8 cellular contexts compared by ENCODE assay signal in the genomic region with DNA sequence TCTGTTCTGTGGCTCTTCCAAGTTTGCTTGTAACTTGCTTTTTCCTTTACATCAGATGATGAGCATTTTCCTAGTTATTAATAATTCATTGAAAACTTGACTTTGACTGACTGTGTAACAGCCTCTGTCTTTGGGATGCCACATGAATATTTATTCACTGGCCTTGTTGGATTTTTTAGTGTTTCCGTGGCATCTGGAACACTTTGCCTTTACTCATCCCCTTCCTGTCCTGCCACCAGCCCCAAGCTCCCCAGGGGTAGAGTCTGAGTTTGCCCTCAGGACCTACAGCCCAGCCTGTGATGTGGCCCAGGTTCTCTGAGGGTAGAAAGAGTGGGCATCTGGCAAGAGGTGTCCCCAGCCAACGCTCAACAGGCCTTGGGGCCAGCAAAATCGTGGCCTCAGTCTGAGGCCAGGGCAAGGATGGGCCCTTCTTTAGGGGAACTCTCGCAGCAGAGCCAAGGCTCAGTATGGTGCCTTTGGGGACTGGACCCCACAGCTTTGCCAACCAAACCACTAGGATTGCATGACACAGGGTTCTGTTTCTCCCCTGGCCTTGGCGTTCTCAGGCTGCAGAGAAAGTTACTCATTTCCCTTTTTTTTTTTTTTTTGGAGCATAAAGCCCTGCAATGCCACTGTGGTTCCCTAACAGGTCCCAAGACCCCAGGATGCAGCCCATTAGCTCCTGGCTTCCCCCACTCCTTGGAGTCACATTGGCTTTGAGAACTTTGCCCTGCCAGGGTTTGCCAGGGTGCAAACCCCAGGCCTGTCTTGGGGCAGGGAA.
DNase-seq lines count a peak whose midpoint lies in the region; ATAC-seq, FAIRE-seq and TF ChIP-seq lines count a peak whose summit lies in the region.

No MANE protein-coding gene starts in this region.

- peaks cover 0 to 2% of the 10 kb centered on the region in 2 experiments; a peak in 2 of 4 replicates for H3K36me3 ChIP-seq in GM12878 (ENCODE audit: control insufficient read depth in 2 of 2, insufficient read depth in 2 of 2, low read length in 1 of 2)

- H3K4me1 ChIP-seq in GM12878 (ENCODE audit: control insufficient read depth, insufficient read depth, low read length): peaks cover 38% of the 10 kb centered on the region

- no peak overlapping the region; the same call in 1 of the 2 replicates for H3K27ac ChIP-seq in GM12878 (ENCODE audit: control insufficient read depth, insufficient read depth)

- H3K9ac ChIP-seq in GM12878 (ENCODE audit: control insufficient read depth, insufficient read depth, low read length): no peak overlapping the region

- CTCF ChIA-PET in GM12878 (lab: Yijun Ruan, JAX): interaction anchor here (0.6 to 2.1 kb wide), 4 partner anchors 14 to 250 kb away, joined by 3 to 6 read pairs (median 3); no protein-coding TSS in a partner anchor

- ATAC-seq in GM12878 (no peak), natural killer cell (no peak), HG03097 (IDR thresholded peaks at IDR 0.05; ENCODE audit: low FRiP score, unreplicated experiment) (no peak)

- H3K4me3 Mint-ChIP-seq in natural killer cell: no peak overlapping the region

- no peak overlapping the region for H3K4me2 ChIP-seq in GM12878 (ENCODE audit: control insufficient read depth, insufficient read depth)

- no peaks in the 10 kb centered on the region for H3K27me3 Mint-ChIP-seq in natural killer cell (ENCODE audit: low read depth in 2 of 2)

- no peak for TF ChIP-seq POLR2A in GM12878 (IDR thresholded peaks at IDR 0.05; ENCODE audit: low read depth, low read length)

- H3K9me3 ChIP-seq in GM12878 (replicated peaks; ENCODE audit: control insufficient read depth, insufficient read depth, low read length): peaks cover 4% of the 10 kb centered on the region; the same call in 2 of the 3 replicates

- in situ Hi-C loops in GM12878 (cut with MboI): no loop called here

- RAD21 ChIA-PET in GM12878 (lab: Charles Lee; ENCODE audit: unreplicated experiment): interaction anchor here (0.7 kb wide), 1 partner anchor 12 kb away, joined by 3 read pairs; no protein-coding TSS in a partner anchor

- H4K20me1 ChIP-seq in GM12878 (ENCODE audit: control insufficient read depth, insufficient read depth): no peaks in the 10 kb centered on the region

- H3K27me3 ChIP-seq in GM12878 (replicated peaks in 1 of 2; ENCODE audit: control insufficient read depth in 2 of 2, insufficient read depth in 2 of 2, low read length in 1 of 2): no peaks in the 10 kb centered on the region

- peaks cover 48 to 67% of the 10 kb centered on the region in 2 donors for H3K4me1 Mint-ChIP-seq in natural killer cell

- BruUV-seq in GM12878 (replicated peaks; lab: Mats Ljungman, UMichigan): no TSS peak

- POLR2A ChIA-PET in GM12878 (lab: Charles Lee): interaction anchor here (0.6 to 0.7 kb wide), 4 partner anchors 14 to 157 kb away, joined by 4 to 7 read pairs (median 6); no protein-coding TSS in a partner anchor

- intact Hi-C loops in GM12878 (cut with micrococcal nuclease; ENCODE audit: unreplicated experiment): no loop called here
- intact Hi-C loops in natural killer cell (cut with micrococcal nuclease): no loop called here

- H3K27ac Mint-ChIP-seq in natural killer cell: peak overlapping the region; percentile 96 to 99

- peaks cover 0 to 2% of the 10 kb centered on the region in 2 donors for H3K9me3 Mint-ChIP-seq in natural killer cell

- peaks cover 7% of the 10 kb centered on the region for H3K79me2 ChIP-seq in GM12878 (ENCODE audit: control insufficient read depth, insufficient read depth, low read length)

- DNase-seq in AML-193 (lab: John Stamatoyannopoulos, UW) (peak; percentile 35 to 61), M059J (ENCODE audit: low read depth) (peak; percentile 44), GM12878 (ENCODE audit: low read depth, low spot score) (no peak), natural killer cell (no peak), activated gamma-delta T cell (lab: John Stamatoyannopoulos, UW) (no peak), NCI-H2107 (lab: John Stamatoyannopoulos, UW) (no peak), RKO (ENCODE audit: low spot score) (no peak)

- TF ChIP-seq CTCF in GM12878 (IDR thresholded peaks at IDR 0.05 in 2 of 3, conservative IDR thresholded peaks at IDR 0.05 in 1 of 3; ENCODE audit: control insufficient read depth in 2 of 3, extremely low read depth in 1 of 3, insufficient read depth in 1 of 3, low read depth in 3 of 3, low read length in 3 of 3) (no peak), natural killer cell (IDR thresholded peaks at IDR 0.05) (no peak)

- no peak overlapping the region for H2AFZ ChIP-seq in GM12878 (ENCODE audit: control insufficient read depth, low read depth, low read length)

- H3K4me3 ChIP-seq in GM12878: no peak overlapping the region

- no peaks in the 10 kb centered on the region for H3K36me3 Mint-ChIP-seq in natural killer cell

- SMC1A ChIA-PET in GM12878 (lab: Charles Lee; ENCODE audit: uncharacterized antibody, unreplicated experiment): interaction anchor here (0.8 to 4.1 kb wide), 4 partner anchors 12 to 62 kb away, joined by 3 to 30 read pairs (median 4); no protein-coding TSS in a partner anchor

- no peak for FAIRE-seq in GM12878 (lab: Jason Lieb, UNC)

- TF ChIP-seq RAD21 in GM12878 (IDR thresholded peaks at IDR 0.05; ENCODE audit: insufficient read depth, low read depth, low read length): no peak

- no peak for TF ChIP-seq EP300 in GM12878 (IDR thresholded peaks at IDR 0.05; ENCODE audit: borderline replicate concordance in 1 of 2, control insufficient read depth in 1 of 2, low read depth in 2 of 2, low read length in 2 of 2)

- 63% methylated on average over 5 of the region's 5 CpGs for WGBS in GM12878 (ENCODE audit: insufficient coverage, insufficient replicate concordance, low lambda C conversion rate, missing lambda C conversion rate)

TF ChIP-seq in GM12878, 131 proteins besides CTCF, POLR2A, EP300 and RAD21:
- TF ChIP-seq POU2F2 (IDR thresholded peaks at IDR 0.05; ENCODE audit: borderline replicate concordance, low read depth, low read length) (no peak), ZNF384 (IDR thresholded peaks at IDR 0.05; ENCODE audit: borderline replicate concordance, low read depth, low read length) (peak; percentile 51), SPI1 (IDR thresholded peaks at IDR 0.05; ENCODE audit: borderline replicate concordance, insufficient read depth, low read depth, low read length) (peak; percentile 62; the same call in 1 of the 2 replicates)

Comparison
In these comparisons a context has a peak if more than half of its experiments do, and no peak if none do; other contexts are left out.
1. DNase-seq: peak in AML-193 (2 of 2) and M059J (single experiment); none in GM12878 (single experiment), natural killer cell (single experiment), activated gamma-delta T cell (single experiment), NCI-H2107 (single experiment) and RKO (single experiment).